ENCODE assay signal across 29 cellular contexts in the genomic region with DNA sequence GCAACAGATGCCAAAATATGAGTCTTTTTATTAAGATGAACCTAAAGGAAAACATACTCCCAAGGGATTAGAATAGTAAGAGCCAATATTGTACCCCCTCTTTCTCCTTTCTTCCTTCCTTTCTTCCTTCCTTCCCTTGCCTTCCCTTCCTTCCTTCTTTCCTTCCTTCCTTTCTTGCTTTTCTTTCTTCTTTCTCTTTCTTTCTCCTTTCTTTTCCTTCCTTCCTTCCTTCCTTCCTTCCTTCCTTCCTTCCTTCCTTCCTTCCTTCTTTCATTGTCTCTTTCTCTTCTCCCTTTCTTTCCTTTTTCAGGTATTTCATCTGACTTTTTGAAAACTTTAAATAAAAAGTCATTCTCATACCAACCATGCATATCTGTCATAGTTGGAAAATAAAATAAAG.
DNase-seq lines count a peak whose midpoint lies in the region; ATAC-seq, FAIRE-seq and TF ChIP-seq lines count a peak whose summit lies in the region.
"Had no signal": no experiment of that assay in that cellular context is flagged by ENCODE, and none has a peak within 500 bp of the region (broad histone marks: within the 10 kb centered on the region; RNA-seq: fewer than 3 reads in every experiment).

No MANE protein-coding gene starts in this region.

- H3K9me3 ChIP-seq in HepG2 (ENCODE audit: low read length): peaks cover 73% of the 10 kb centered on the region
- H3K9me3 ChIP-seq in right lobe of liver: no peaks in the 10 kb centered on the region
- H3K9me3 ChIP-seq: A549; BE2C; BLaER1; BLaER1 treated with 17β-estradiol and CSF1 and Interleukin-3, amounts not matched to agents 10 nM and 100 nM; Caco-2 had no signal

- no peaks in the 10 kb centered on the region for H3K27me3 ChIP-seq in HepG2 (ENCODE audit: control insufficient read depth in 1 of 2, insufficient read depth in 2 of 2, low read length in 2 of 2)
- H3K27me3 ChIP-seq in right lobe of liver: no peaks in the 10 kb centered on the region
- H3K27me3 ChIP-seq: BE2C; BLaER1; BLaER1 treated with 17β-estradiol and CSF1 and Interleukin-3, amounts not matched to agents 10 nM and 100 nM had no signal

- no peak overlapping the region for H3K4me2 ChIP-seq in HepG2 (ENCODE audit: low read depth, low read length)
- H3K4me2 ChIP-seq: A549; BLaER1; BLaER1 treated with 17β-estradiol and CSF1 and Interleukin-3, amounts not matched to agents 10 nM and 100 nM had no signal

- intact Hi-C loops in HepG2 (cut with micrococcal nuclease; ENCODE audit: unreplicated experiment) (no loop called here), right lobe of liver (cut with DNase I) (no loop called here)

- TF ChIP-seq CTCF in HepG2 (CRISPR knock-in tag; IDR thresholded peaks at IDR 0.05) (no peak), right lobe of liver (IDR thresholded peaks at IDR 0.05) (no peak)

- no peak overlapping the region for H3K9ac ChIP-seq in HepG2 (ENCODE audit: insufficient read depth, low read depth, low read length)
- H3K9ac ChIP-seq: BLaER1; BLaER1 treated with 17β-estradiol and CSF1 and Interleukin-3, amounts not matched to agents 10 nM and 100 nM had no signal

- no peak for FAIRE-seq in HepG2 (lab: Jason Lieb, UNC)
- FAIRE-seq: A204.1, A549, D721Med had no signal

- H3K36me3 ChIP-seq in HepG2 (replicated peaks in 1 of 2; ENCODE audit: control insufficient read depth in 1 of 2, insufficient read depth in 2 of 2, low read length in 2 of 2) (no peaks in the 10 kb centered on the region), right lobe of liver (no peaks in the 10 kb centered on the region)
- H3K36me3 ChIP-seq: BE2C; BLaER1; BLaER1 treated with 17β-estradiol and CSF1 and Interleukin-3, amounts not matched to agents 10 nM and 100 nM had no signal

- no peak overlapping the region for H3K27ac ChIP-seq in HepG2 (ENCODE audit: extremely low read length, insufficient read depth, low read length)
- no peak overlapping the region for H3K27ac ChIP-seq in right lobe of liver
- H3K27ac ChIP-seq: 22Rv1; A549; BLaER1; BLaER1 treated with 17β-estradiol and CSF1 and Interleukin-3, amounts not matched to agents 10 nM and 100 nM; C4-2B had no signal

- TF ChIP-seq RAD21 in HepG2 (CRISPR knock-in tag; IDR thresholded peaks at IDR 0.05): no peak

- no peaks in the 10 kb centered on the region for H4K20me1 ChIP-seq in HepG2 (ENCODE audit: insufficient read depth, low read length)
- H4K20me1 ChIP-seq: BLaER1; BLaER1 treated with 17β-estradiol and CSF1 and Interleukin-3, amounts not matched to agents 10 nM and 100 nM had no signal

- no peaks in the 10 kb centered on the region for H3K4me1 ChIP-seq in HepG2 (ENCODE audit: insufficient read depth, low read length)
- no peaks in the 10 kb centered on the region for H3K4me1 ChIP-seq in right lobe of liver
- H3K4me1 ChIP-seq: A549; BE2C; BLaER1; BLaER1 treated with 17β-estradiol and CSF1 and Interleukin-3, amounts not matched to agents 10 nM and 100 nM; Caco-2 had no signal

- no peaks in the 10 kb centered on the region for H3K79me2 ChIP-seq in HepG2 (ENCODE audit: insufficient read depth, low read length)

- H3K4me3 ChIP-seq in HepG2 (replicated peaks in 1 of 3; ENCODE audit: insufficient read depth in 1 of 3, low read depth in 2 of 3, low read length in 3 of 3): no peak overlapping the region
- H3K4me3 ChIP-seq in right lobe of liver: no peak overlapping the region
- H3K4me3 ChIP-seq: A549; BLaER1; BLaER1 treated with 17β-estradiol and CSF1 and Interleukin-3, amounts not matched to agents 10 nM and 100 nM had no signal

- no TSS peak for BruUV-seq in HepG2 (replicated peaks; lab: Mats Ljungman, UMichigan)

- DNase-seq in HepG2 (ENCODE audit: low spot score) (no peak), right lobe of liver (no peak)
- DNase-seq: 8988T; ACHN; AML-193; BE2C; C1 segment of cervical spinal cord; Caco-2; Calu3; CD4-positive, alpha-beta memory T cell; CD4-positive, alpha-beta T cell; CD4-positive, CD25-positive, alpha-beta regulatory T cell; CD8-positive, alpha-beta memory T cell; CD8-positive, alpha-beta T cell; COR-L47; DMS 273 treated with DMSO at 0.1 percent for 48 hours; DMS153; DMS53; DMS79; DMS79 treated with DMSO at 0.1 percent for 48 hours; DND-41; EL had no signal

- no peak for TF ChIP-seq EP300 in HepG2 (IDR thresholded peaks at IDR 0.05; ENCODE audit: low read depth in 2 of 2, low read length in 2 of 2)
- no peak for TF ChIP-seq EP300 in HepG2 (CRISPR knock-in tag; IDR thresholded peaks at IDR 0.05; ENCODE audit: borderline replicate concordance)

- POLR2A ChIA-PET in HepG2 (lab: Yijun Ruan, JAX): no interaction called here

- TF ChIP-seq POLR2A in HepG2 (IDR thresholded peaks at IDR 0.05; ENCODE audit: insufficient read depth in 1 of 2, low read depth in 2 of 2, low read length in 2 of 2) (no peak), right lobe of liver (IDR thresholded peaks at IDR 0.05) (no peak)

- in situ Hi-C loops in HepG2 (cut with HindIII; ENCODE audit: extremely low pct_ligation_motif_present, low pct_unique_long_range_greater_than_20kb): no loop called here

- CTCF ChIA-PET in HepG2 (lab: Yijun Ruan, JAX; ENCODE audit: low intra/inter-chr PET ratio, low total read pairs): no interaction called here

- ATAC-seq in HepG2: no peak
- ATAC-seq in right lobe of liver: no peak
- ATAC-seq: A549; CD8-positive, alpha-beta T cell had no signal

- H2AFZ ChIP-seq in HepG2 (ENCODE audit: low read length): no peak overlapping the region

TF ChIP-seq in HepG2, 621 proteins besides CTCF, POLR2A, EP300 and RAD21:
- peak; percentile 19; the same call in 1 of the 2 replicates for TF ChIP-seq RAD51 (IDR thresholded peaks at IDR 0.05; ENCODE audit: borderline replicate concordance)
- peak; percentile 26; the same call in 1 of the 2 replicates for TF ChIP-seq NFRKB (IDR thresholded peaks at IDR 0.05)
- peak; percentile 18; the same call in 1 of the 2 replicates for TF ChIP-seq ATF7 (IDR thresholded peaks at IDR 0.05)
- no peak for TF ChIP-seq ATF7 (CRISPR knock-in tag; IDR thresholded peaks at IDR 0.05)
- TF ChIP-seq PLRG1 (conservative IDR thresholded peaks at IDR 0.05): peak; percentile 89; the same call in 1 of the 2 replicates
- TF ChIP-seq ZNF256 (CRISPR knock-in tag; conservative IDR thresholded peaks at IDR 0.05): no peak
- TF ChIP-seq PPARG (CRISPR knock-in tag; conservative IDR thresholded peaks at IDR 0.05): no peak
- TF ChIP-seq ZNF282 (IDR thresholded peaks at IDR 0.05; ENCODE audit: partially characterized antibody): peak; percentile 94
- peak; percentile 93 for TF ChIP-seq SOX6 (IDR thresholded peaks at IDR 0.05)
- TF ChIP-seq SOX6 (CRISPR knock-in tag; IDR thresholded peaks at IDR 0.05): no peak
- peak; percentile 17; the same call in 1 of the 2 replicates for TF ChIP-seq FOXA1 (IDR thresholded peaks at IDR 0.05)
- no peak for TF ChIP-seq FOXA1 (CRISPR knock-in tag; IDR thresholded peaks at IDR 0.05)
